ENCODE assay signal across 22 cellular contexts in the genomic region with DNA sequence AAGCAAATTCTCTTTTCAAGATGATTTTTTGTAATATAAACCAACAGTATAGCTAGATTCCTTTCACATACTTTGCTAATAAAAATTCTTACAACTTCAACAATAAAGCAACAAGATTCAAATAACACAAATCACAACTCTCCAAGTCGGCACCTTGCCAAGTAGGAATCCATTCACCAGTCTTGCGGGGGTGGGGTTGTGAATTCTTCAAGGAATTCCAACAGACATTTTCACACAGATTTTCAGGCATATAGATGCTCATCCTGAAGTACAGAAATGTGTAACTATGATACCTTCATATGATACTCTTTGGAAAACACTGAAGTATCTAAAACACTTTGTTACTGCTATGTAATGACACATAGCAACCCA. TPM values are rescaled to one million over a fixed set of nuclear protein-coding genes. Genes with fewer than 3 reads are reported as not detected.
DNase-seq lines count a peak whose midpoint lies in the region; ATAC-seq and TF ChIP-seq lines count a peak whose summit lies in the region.
"Had no signal": no experiment of that assay in that cellular context is flagged by ENCODE, and none has a peak within 500 bp of the region (broad histone marks: within the 10 kb centered on the region; RNA-seq: fewer than 3 reads in every experiment).

No MANE protein-coding gene starts in this region.

- peak overlapping the region; percentile 91 for H3K27ac Mint-ChIP-seq in activated CD4-positive, alpha-beta T cell treated with anti-CD3 and anti-CD28 coated beads, Interleukin-2, amount 10 ng/mL, durations not matched to agents 7 days and 5 days
- peak overlapping the region; percentile 85 for H3K27ac Mint-ChIP-seq in CD8-positive, alpha-beta T cell
- H3K27ac Mint-ChIP-seq in central memory CD8-positive, alpha-beta T cell (ENCODE audit: low read depth): peak overlapping the region; percentile 58
- H3K27ac Mint-ChIP-seq: H9 had no signal

- no peak overlapping the region for H3K4me3 ChIP-seq in CD8-positive, alpha-beta T cell (ENCODE audit: low read depth, low read length)
- H3K4me3 ChIP-seq in psoas muscle: no peak overlapping the region
- H3K4me3 ChIP-seq: A549, left lung, upper lobe of right lung had no signal

- 23 to 42% (median 24%) methylated on average over 2 of the region's 2 CpGs for WGBS in psoas muscle, 3 donors

- CTCF ChIA-PET in activated CD4-positive, alpha-beta T cell treated with anti-CD3 and anti-CD28 coated beads, Interleukin-2, amount 10 ng/mL, durations not matched to agents 7 days and 5 days (lab: Charles Lee): interaction anchor here (0.8 to 2.9 kb wide), 8 partner anchors 18 to 61 kb away, joined by 3 to 10 read pairs (median 6); partner anchors contain the start of gene SCML4
- CTCF ChIA-PET in CD8-positive, alpha-beta T cell (lab: Charles Lee): interaction anchor here (0.8 to 5.0 kb wide), 8 partner anchors 19 to 74 kb away, joined by 3 to 34 read pairs (median 4); partner anchors contain the start of gene SCML4

- no peaks in the 10 kb centered on the region for H3K27me3 ChIP-seq in CD8-positive, alpha-beta T cell (ENCODE audit: insufficient read depth, low read length)
- no peaks in the 10 kb centered on the region for H3K27me3 ChIP-seq in psoas muscle (ENCODE audit: insufficient read depth in 3 of 3, low read length in 2 of 3)
- H3K27me3 ChIP-seq: upper lobe of right lung had no signal

- no peaks in the 10 kb centered on the region for H3K9me3 Mint-ChIP-seq in activated CD4-positive, alpha-beta T cell treated with anti-CD3 and anti-CD28 coated beads, Interleukin-2, amount 10 ng/mL, durations not matched to agents 7 days and 5 days
- H3K9me3 Mint-ChIP-seq in CD8-positive, alpha-beta T cell: no peaks in the 10 kb centered on the region
- H3K9me3 Mint-ChIP-seq in central memory CD8-positive, alpha-beta T cell: no peaks in the 10 kb centered on the region
- H3K9me3 Mint-ChIP-seq: H9 had no signal

- peaks cover 75% of the 10 kb centered on the region for H3K4me1 Mint-ChIP-seq in activated CD4-positive, alpha-beta T cell treated with anti-CD3 and anti-CD28 coated beads, Interleukin-2, amount 10 ng/mL, durations not matched to agents 7 days and 5 days
- peaks cover 85% of the 10 kb centered on the region for H3K4me1 Mint-ChIP-seq in CD8-positive, alpha-beta T cell (ENCODE audit: low read depth)
- H3K4me1 Mint-ChIP-seq in central memory CD8-positive, alpha-beta T cell: peaks cover 87% of the 10 kb centered on the region
- H3K4me1 Mint-ChIP-seq: H9 had no signal

- H3K9me3 ChIP-seq in CD8-positive, alpha-beta T cell (ENCODE audit: low read length): no peaks in the 10 kb centered on the region
- no peaks in the 10 kb centered on the region for H3K9me3 ChIP-seq in psoas muscle
- H3K9me3 ChIP-seq: A549, left lung, upper lobe of right lung had no signal

- H3K36me3 Mint-ChIP-seq in activated CD4-positive, alpha-beta T cell treated with anti-CD3 and anti-CD28 coated beads, Interleukin-2, amount 10 ng/mL, durations not matched to agents 7 days and 5 days (ENCODE audit: low read depth): peaks cover 28% of the 10 kb centered on the region
- H3K36me3 Mint-ChIP-seq in CD8-positive, alpha-beta T cell: peaks cover 16% of the 10 kb centered on the region
- H3K36me3 Mint-ChIP-seq in central memory CD8-positive, alpha-beta T cell (ENCODE audit: insufficient read depth): no peaks in the 10 kb centered on the region

- POLR2A ChIA-PET in activated CD4-positive, alpha-beta T cell treated with anti-CD3 and anti-CD28 coated beads, Interleukin-2, amount 10 ng/mL, durations not matched to agents 7 days and 5 days (lab: Charles Lee): no interaction called here
- POLR2A ChIA-PET in CD8-positive, alpha-beta T cell (lab: Charles Lee): interaction anchor here (0.7 to 5.8 kb wide), 11 partner anchors 12 to 78 kb away, joined by 3 to 83 read pairs (median 4); partner anchors contain the start of gene SCML4

- DNase-seq in activated CD4-positive, alpha-beta T cell treated with anti-CD3 and anti-CD28 coated beads, Interleukin-2, amount 10 ng/mL, durations not matched to agents 7 days and 5 days: no peak
- no peak for DNase-seq in activated CD4-positive, alpha-beta T cell treated with anti-CD3 and anti-CD28 coated beads, Interleukin-2, amount 50 U/mL, for 48 hours
- no peak for DNase-seq in CD8-positive, alpha-beta T cell
- DNase-seq in central memory CD8-positive, alpha-beta T cell (ENCODE audit: low spot score in 2 of 2): no peak
- no peak for DNase-seq in psoas muscle
- DNase-seq in SIG-M5 (lab: John Stamatoyannopoulos, UW): no peak
- DNase-seq in NOMO-1 treated with DMSO at 0.1 percent for 48 hours (lab: John Stamatoyannopoulos, UW; ENCODE audit: unreplicated experiment): no peak
- DNase-seq: H9; Karpas-422; left lung; NCI-H2081 treated with DMSO at 0.1 percent for 48 hours; NCI-H510A; right cardiac atrium; stimulated activated naive CD4-positive, alpha-beta T cell treated with Interleukin-2 at 50 U/mL for 16 hours; upper lobe of right lung had no signal

- no peaks in the 10 kb centered on the region for H3K36me3 ChIP-seq in CD8-positive, alpha-beta T cell (ENCODE audit: insufficient read depth, low read length)
- no peaks in the 10 kb centered on the region for H3K36me3 ChIP-seq in psoas muscle (ENCODE audit: insufficient read depth in 1 of 2, low read depth in 1 of 2)
- H3K36me3 ChIP-seq: left lung, upper lobe of right lung had no signal

- no peak for ATAC-seq in CD8-positive, alpha-beta T cell
- no peak for ATAC-seq in central memory CD8-positive, alpha-beta T cell (replicated peaks; ENCODE audit: extremely low read depth, poor library complexity, severe bottlenecking)
- ATAC-seq in psoas muscle (no peak), HG03439 (IDR thresholded peaks at IDR 0.05; ENCODE audit: unreplicated experiment) (no peak)
- ATAC-seq: A549, left lung, right cardiac atrium, upper lobe of right lung had no signal

- peak overlapping the region; percentile 70 for H3K4me3 Mint-ChIP-seq in activated CD4-positive, alpha-beta T cell treated with anti-CD3 and anti-CD28 coated beads, Interleukin-2, amount 10 ng/mL, durations not matched to agents 7 days and 5 days
- peak overlapping the region; percentile 72 for H3K4me3 Mint-ChIP-seq in CD8-positive, alpha-beta T cell
- H3K4me3 Mint-ChIP-seq in central memory CD8-positive, alpha-beta T cell: peak overlapping the region; percentile 69
- H3K4me3 Mint-ChIP-seq: H9 had no signal

- peaks cover 77% of the 10 kb centered on the region for H3K4me1 ChIP-seq in CD8-positive, alpha-beta T cell (ENCODE audit: insufficient read depth, low read length)
- peaks cover 25% of the 10 kb centered on the region for H3K4me1 ChIP-seq in psoas muscle
- H3K4me1 ChIP-seq: A549 had no signal

- H3K27me3 Mint-ChIP-seq in activated CD4-positive, alpha-beta T cell treated with anti-CD3 and anti-CD28 coated beads, Interleukin-2, amount 10 ng/mL, durations not matched to agents 7 days and 5 days: no peaks in the 10 kb centered on the region
- H3K27me3 Mint-ChIP-seq in CD8-positive, alpha-beta T cell (ENCODE audit: low read depth): no peaks in the 10 kb centered on the region
- no peaks in the 10 kb centered on the region for H3K27me3 Mint-ChIP-seq in central memory CD8-positive, alpha-beta T cell

- intact Hi-C loops in CD8-positive, alpha-beta T cell (cut with DNase I, micrococcal nuclease): loop anchor here (1.0 to 5.0 kb wide), 5 partner anchors 9 to 51 kb away; partner anchors contain the start of gene SCML4 (in 1 of the 2)
- intact Hi-C loops in psoas muscle (cut with DNase I): no loop called here

- peak overlapping the region; percentile 6 for H3K27ac ChIP-seq in CD8-positive, alpha-beta T cell (ENCODE audit: low read depth, low read length)
- peak overlapping the region; percentile 78 for H3K27ac ChIP-seq in psoas muscle
- H3K27ac ChIP-seq: A549, C4-2B, left lung, RWPE1, upper lobe of right lung, VCaP had no signal

- TF ChIP-seq CTCF in CD8-positive, alpha-beta T cell (IDR thresholded peaks at IDR 0.05): no peak
- no peak for TF ChIP-seq CTCF in psoas muscle (IDR thresholded peaks at IDR 0.05)

RNA-seq across cellular contexts. Expression of gene SCML4, which starts 36.5 kb away (rescaled TPM):
- 10 to 100 TPM; 46.5 to 49.7 TPM for total RNA-seq in activated CD4-positive, alpha-beta T cell treated with anti-CD3 and anti-CD28 coated beads, Interleukin-2, amount 10 ng/mL, durations not matched to agents 7 days and 5 days
- 10 to 100 TPM; 34.7 to 36.7 TPM for total RNA-seq in CD8-positive, alpha-beta T cell
- total RNA-seq in psoas muscle: under 1 TPM in 3 of 4 donors, not detected in 1; 0.15 to 0.21 (median 0.15) TPM
- under 1 TPM in 1 of 3 donors, not detected in 2; 0.03 TPM for polyA plus RNA-seq in psoas muscle
- total RNA-seq: H9, HT1080, osteocyte had no signal
- polyA plus RNA-seq: A549 had no signal

Comparison
In these comparisons a context has a peak if more than half of its experiments do, and no peak if none do; other contexts are left out.
1. RNA of gene SCML4, which starts 36.5 kb away (total RNA-seq): 46.5 to 49.7 TPM in activated CD4-positive, alpha-beta T cell treated with anti-CD3 and anti-CD28 coated beads, Interleukin-2, amount 10 ng/mL, durations not matched to agents 7 days and 5 days and 34.7 to 36.7 TPM in CD8-positive, alpha-beta T cell; 0.15 to 0.21 TPM in psoas muscle; every median in the first group is over 10 times any median in the second.
2. intact Hi-C loops: an anchor here in CD8-positive, alpha-beta T cell (1.0 to 5.0 kb wide); none called in psoas muscle.
3. Peak in every context shown above with its lines, with median percentiles within 50 percentile points of each other: H3K27ac Mint-ChIP-seq and H3K4me3 Mint-ChIP-seq.